In the genomic region with DNA sequence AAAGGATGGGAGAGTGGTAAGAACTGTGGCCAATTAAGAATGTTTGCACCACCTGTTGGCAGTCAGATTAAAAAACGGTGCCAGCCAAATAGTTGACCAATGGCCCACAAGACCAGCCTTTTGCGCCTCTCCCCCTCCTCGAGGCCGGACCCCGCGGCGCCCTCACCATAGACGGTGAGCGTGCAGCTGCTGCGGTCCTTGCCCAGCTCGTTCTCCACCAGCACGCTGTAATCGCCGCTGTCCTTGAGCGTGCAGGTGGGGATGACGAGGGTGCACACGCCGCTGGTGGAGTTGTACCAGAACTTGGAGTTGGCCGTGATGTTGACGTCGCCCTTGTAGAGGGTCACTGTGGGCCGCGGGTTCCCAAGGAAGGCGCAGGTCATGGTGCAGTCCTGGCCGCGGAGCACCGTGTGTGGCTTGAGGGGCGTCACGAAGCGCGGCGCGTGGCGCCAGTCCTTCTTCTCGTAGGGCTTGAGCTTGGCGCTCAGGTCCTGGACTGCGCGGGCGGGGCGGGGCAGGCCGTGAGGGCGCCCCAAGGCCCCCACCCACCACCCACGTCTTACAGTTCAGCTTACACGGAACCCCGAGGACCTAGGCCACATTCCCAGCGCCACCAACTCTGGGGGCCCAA, we compare ENCODE assay signal across 2 cellular contexts.
TF ChIP-seq lines count a peak whose summit lies in the region.

No MANE protein-coding gene starts in this region.

TF ChIP-seq in liver, 16 proteins besides CTCF, POLR2A, EP300 and RAD21:
- no peak for TF ChIP-seq JUND (IDR thresholded peaks at IDR 0.05)
- TF ChIP-seq GABPA (IDR thresholded peaks at IDR 0.05 in 1 of 2, conservative IDR thresholded peaks at IDR 0.05 in 1 of 2): no peak
- no peak for TF ChIP-seq TAF1 (conservative IDR thresholded peaks at IDR 0.05)

TF ChIP-seq in HepG2, 621 proteins besides CTCF, POLR2A, EP300 and RAD21:
- TF ChIP-seq, protein P1, sequence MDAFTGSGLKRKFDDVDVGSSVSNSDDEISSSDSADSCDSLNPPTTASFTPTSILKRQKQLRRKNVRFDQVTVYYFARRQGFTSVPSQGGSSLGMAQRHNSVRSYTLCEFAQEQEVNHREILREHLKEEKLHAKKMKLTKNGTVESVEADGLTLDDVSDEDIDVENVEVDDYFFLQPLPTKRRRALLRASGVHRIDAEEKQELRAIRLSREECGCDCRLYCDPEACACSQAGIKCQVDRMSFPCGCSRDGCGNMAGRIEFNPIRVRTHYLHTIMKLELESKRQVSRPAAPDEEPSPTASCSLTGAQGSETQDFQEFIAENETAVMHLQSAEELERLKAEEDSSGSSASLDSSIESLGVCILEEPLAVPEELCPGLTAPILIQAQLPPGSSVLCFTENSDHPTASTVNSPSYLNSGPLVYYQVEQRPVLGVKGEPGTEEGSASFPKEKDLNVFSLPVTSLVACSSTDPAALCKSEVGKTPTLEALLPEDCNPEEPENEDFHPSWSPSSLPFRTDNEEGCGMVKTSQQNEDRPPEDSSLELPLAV (CRISPR knock-in tag; conservative IDR thresholded peaks at IDR 0.05; ENCODE audit: low read depth): no peak
- TF ChIP-seq CENPT (CRISPR knock-in tag; IDR thresholded peaks at IDR 0.05; ENCODE audit: low read depth) (no peak), IRX3 (CRISPR knock-in tag; IDR thresholded peaks at IDR 0.05; ENCODE audit: borderline replicate concordance, low read depth) (no peak), SOX5 (CRISPR knock-in tag; IDR thresholded peaks at IDR 0.05; ENCODE audit: borderline replicate concordance) (no peak), ZNF225 (CRISPR knock-in tag; IDR thresholded peaks at IDR 0.05) (no peak), TEAD3 (CRISPR knock-in tag; optimal IDR thresholded peaks at IDR 0.05; ENCODE audit: borderline replicate concordance) (no peak)
